Comparison of ENCODE assay signal across 2 cellular contexts in genomic region chr1:21926814-21927530, GRCh38.
TF ChIP-seq lines count a peak whose summit lies in the region.

No MANE protein-coding gene starts in this region.

TF ChIP-seq in SK-N-SH, 30 proteins besides CTCF, POLR2A, EP300 and RAD21 (continued from another document):
- TF ChIP-seq TEAD4 (IDR thresholded peaks at IDR 0.05; ENCODE audit: borderline replicate concordance, insufficient read depth): 0 out of 2 replicates have a peak, but pooled peaks have one; percentile 22

TF ChIP-seq in WTC11, 78 proteins besides CTCF, POLR2A, EP300 and RAD21 (continued from another document):
- TF ChIP-seq, protein P1, sequence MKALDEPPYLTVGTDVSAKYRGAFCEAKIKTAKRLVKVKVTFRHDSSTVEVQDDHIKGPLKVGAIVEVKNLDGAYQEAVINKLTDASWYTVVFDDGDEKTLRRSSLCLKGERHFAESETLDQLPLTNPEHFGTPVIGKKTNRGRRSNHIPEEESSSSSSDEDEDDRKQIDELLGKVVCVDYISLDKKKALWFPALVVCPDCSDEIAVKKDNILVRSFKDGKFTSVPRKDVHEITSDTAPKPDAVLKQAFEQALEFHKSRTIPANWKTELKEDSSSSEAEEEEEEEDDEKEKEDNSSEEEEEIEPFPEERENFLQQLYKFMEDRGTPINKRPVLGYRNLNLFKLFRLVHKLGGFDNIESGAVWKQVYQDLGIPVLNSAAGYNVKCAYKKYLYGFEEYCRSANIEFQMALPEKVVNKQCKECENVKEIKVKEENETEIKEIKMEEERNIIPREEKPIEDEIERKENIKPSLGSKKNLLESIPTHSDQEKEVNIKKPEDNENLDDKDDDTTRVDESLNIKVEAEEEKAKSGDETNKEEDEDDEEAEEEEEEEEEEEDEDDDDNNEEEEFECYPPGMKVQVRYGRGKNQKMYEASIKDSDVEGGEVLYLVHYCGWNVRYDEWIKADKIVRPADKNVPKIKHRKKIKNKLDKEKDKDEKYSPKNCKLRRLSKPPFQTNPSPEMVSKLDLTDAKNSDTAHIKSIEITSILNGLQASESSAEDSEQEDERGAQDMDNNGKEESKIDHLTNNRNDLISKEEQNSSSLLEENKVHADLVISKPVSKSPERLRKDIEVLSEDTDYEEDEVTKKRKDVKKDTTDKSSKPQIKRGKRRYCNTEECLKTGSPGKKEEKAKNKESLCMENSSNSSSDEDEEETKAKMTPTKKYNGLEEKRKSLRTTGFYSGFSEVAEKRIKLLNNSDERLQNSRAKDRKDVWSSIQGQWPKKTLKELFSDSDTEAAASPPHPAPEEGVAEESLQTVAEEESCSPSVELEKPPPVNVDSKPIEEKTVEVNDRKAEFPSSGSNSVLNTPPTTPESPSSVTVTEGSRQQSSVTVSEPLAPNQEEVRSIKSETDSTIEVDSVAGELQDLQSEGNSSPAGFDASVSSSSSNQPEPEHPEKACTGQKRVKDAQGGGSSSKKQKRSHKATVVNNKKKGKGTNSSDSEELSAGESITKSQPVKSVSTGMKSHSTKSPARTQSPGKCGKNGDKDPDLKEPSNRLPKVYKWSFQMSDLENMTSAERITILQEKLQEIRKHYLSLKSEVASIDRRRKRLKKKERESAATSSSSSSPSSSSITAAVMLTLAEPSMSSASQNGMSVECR (CRISPR knock-in tag; IDR thresholded peaks at IDR 0.05; ENCODE audit: borderline replicate concordance): no peak
- TF ChIP-seq TP53 (CRISPR knock-in tag; IDR thresholded peaks at IDR 0.05): no peak
- TF ChIP-seq, protein P2, sequence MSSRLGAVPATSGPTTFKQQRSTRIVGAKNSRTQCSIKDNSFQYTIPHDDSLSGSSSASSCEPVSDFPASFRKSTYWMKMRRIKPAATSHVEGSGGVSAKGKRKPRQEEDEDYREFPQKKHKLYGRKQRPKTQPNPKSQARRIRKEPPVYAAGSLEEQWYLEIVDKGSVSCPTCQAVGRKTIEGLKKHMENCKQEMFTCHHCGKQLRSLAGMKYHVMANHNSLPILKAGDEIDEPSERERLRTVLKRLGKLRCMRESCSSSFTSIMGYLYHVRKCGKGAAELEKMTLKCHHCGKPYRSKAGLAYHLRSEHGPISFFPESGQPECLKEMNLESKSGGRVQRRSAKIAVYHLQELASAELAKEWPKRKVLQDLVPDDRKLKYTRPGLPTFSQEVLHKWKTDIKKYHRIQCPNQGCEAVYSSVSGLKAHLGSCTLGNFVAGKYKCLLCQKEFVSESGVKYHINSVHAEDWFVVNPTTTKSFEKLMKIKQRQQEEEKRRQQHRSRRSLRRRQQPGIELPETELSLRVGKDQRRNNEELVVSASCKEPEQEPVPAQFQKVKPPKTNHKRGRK (CRISPR knock-in tag; IDR thresholded peaks at IDR 0.05; ENCODE audit: borderline replicate concordance): no peak
- no peak for TF ChIP-seq RELA (CRISPR knock-in tag; IDR thresholded peaks at IDR 0.05; ENCODE audit: borderline replicate concordance)
- TF ChIP-seq FOXP4 (CRISPR knock-in tag; IDR thresholded peaks at IDR 0.05): no peak
- no peak for TF ChIP-seq ZBTB21 (CRISPR knock-in tag; IDR thresholded peaks at IDR 0.05; ENCODE audit: borderline replicate concordance)
- no peak for TF ChIP-seq RORB (CRISPR knock-in tag; IDR thresholded peaks at IDR 0.05)
- TF ChIP-seq KAT7 (CRISPR knock-in tag; IDR thresholded peaks at IDR 0.05; ENCODE audit: borderline replicate concordance): no peak
- TF ChIP-seq, protein P3, sequence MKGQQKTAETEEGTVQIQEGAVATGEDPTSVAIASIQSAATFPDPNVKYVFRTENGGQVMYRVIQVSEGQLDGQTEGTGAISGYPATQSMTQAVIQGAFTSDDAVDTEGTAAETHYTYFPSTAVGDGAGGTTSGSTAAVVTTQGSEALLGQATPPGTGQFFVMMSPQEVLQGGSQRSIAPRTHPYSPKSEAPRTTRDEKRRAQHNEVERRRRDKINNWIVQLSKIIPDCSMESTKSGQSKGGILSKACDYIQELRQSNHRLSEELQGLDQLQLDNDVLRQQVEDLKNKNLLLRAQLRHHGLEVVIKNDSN (CRISPR knock-in tag; IDR thresholded peaks at IDR 0.05): no peak
- TF ChIP-seq ZNF317 (CRISPR knock-in tag; IDR thresholded peaks at IDR 0.05; ENCODE audit: borderline replicate concordance, low read depth): no peak
- no peak for TF ChIP-seq PRRX2 (CRISPR knock-in tag; IDR thresholded peaks at IDR 0.05)
- TF ChIP-seq, protein P4, sequence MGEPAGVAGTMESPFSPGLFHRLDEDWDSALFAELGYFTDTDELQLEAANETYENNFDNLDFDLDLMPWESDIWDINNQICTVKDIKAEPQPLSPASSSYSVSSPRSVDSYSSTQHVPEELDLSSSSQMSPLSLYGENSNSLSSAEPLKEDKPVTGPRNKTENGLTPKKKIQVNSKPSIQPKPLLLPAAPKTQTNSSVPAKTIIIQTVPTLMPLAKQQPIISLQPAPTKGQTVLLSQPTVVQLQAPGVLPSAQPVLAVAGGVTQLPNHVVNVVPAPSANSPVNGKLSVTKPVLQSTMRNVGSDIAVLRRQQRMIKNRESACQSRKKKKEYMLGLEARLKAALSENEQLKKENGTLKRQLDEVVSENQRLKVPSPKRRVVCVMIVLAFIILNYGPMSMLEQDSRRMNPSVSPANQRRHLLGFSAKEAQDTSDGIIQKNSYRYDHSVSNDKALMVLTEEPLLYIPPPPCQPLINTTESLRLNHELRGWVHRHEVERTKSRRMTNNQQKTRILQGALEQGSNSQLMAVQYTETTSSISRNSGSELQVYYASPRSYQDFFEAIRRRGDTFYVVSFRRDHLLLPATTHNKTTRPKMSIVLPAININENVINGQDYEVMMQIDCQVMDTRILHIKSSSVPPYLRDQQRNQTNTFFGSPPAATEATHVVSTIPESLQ (CRISPR knock-in tag; IDR thresholded peaks at IDR 0.05): no peak
